In the genomic region with DNA sequence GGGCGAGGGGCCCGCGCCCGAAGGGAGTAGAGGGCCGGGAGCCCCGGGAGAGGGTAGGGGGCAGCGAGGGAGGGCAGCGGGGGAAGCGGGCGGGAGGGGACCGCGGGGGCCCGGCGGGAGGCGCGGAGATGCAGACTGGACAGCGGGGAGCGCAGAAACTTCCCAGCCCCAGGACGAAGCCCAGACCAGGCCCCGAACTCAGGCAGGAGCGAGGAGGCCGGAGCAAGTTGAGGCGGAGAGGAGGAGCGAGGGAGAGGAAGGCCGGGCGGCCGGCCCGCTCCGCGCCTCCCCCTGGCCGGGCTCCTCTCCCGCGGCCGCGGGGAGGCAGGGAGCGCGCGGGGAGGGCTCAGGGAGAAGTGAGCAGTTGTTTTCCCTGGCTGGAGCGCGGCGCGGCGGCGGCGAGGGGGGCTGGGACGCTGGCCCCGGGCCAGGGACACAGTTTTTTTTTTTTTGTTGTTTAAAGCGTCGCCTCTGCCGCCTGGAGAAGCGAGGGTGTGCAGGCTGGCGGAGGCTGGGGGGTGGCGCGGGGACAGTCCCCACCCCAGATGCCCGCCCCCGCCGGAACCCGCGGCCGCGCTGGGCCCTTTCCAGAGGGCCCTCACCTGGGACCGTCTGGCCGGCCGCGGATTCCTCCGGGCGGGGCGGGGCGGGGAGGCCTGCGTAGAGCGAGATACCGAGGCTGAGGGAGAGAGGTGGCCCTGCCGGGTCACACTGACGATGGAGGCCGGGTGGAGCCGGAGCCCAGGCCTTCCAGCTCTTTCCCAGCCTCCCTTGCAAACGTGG, we compare ENCODE assay signal across 1 cellular context.
TF ChIP-seq lines count a peak whose summit lies in the region.

TSS of gene LTBP3 (minus strand) at position 358 of the 783 bp plus-strand sequence. CDS start 400 bp downstream, outside the sequence.

TF ChIP-seq in HepG2, 621 proteins besides CTCF, POLR2A, EP300 and RAD21 (continued from another document):
- TF ChIP-seq ZNF770 (CRISPR knock-in tag; IDR thresholded peaks at IDR 0.05): peak; percentile 39; the same call in 1 of the 2 replicates
- 0 out of 2 replicates have a peak, but pooled peaks have one; percentile 24 for TF ChIP-seq ZFP90 (CRISPR knock-in tag; IDR thresholded peaks at IDR 0.05; ENCODE audit: borderline replicate concordance)
- TF ChIP-seq KDM2A (CRISPR knock-in tag; IDR thresholded peaks at IDR 0.05; ENCODE audit: borderline replicate concordance, low read depth): peak; percentile 57
- peak; percentile 53 for TF ChIP-seq SP5 (CRISPR knock-in tag; IDR thresholded peaks at IDR 0.05; ENCODE audit: borderline replicate concordance, low read depth)
- no peak for TF ChIP-seq ARNTL (CRISPR knock-in tag; IDR thresholded peaks at IDR 0.05)
- TF ChIP-seq RBFOX2 (IDR thresholded peaks at IDR 0.05; ENCODE audit: low read depth, low read length): peak; percentile 76
- TF ChIP-seq, protein P1, sequence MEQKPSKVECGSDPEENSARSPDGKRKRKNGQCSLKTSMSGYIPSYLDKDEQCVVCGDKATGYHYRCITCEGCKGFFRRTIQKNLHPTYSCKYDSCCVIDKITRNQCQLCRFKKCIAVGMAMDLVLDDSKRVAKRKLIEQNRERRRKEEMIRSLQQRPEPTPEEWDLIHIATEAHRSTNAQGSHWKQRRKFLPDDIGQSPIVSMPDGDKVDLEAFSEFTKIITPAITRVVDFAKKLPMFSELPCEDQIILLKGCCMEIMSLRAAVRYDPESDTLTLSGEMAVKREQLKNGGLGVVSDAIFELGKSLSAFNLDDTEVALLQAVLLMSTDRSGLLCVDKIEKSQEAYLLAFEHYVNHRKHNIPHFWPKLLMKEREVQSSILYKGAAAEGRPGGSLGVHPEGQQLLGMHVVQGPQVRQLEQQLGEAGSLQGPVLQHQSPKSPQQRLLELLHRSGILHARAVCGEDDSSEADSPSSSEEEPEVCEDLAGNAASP (CRISPR knock-in tag; IDR thresholded peaks at IDR 0.05; ENCODE audit: borderline replicate concordance): peak; percentile 16; the same call in 1 of the 2 replicates
- no peak for TF ChIP-seq LCORL (IDR thresholded peaks at IDR 0.05)
- TF ChIP-seq LCORL (CRISPR knock-in tag; IDR thresholded peaks at IDR 0.05): peak; percentile 76
- TF ChIP-seq IKZF4 (CRISPR knock-in tag; IDR thresholded peaks at IDR 0.05; ENCODE audit: borderline replicate concordance, low read depth, not compliant biosample characterization): peak; percentile 60
- TF ChIP-seq MXD3 (CRISPR knock-in tag; IDR thresholded peaks at IDR 0.05): peak; percentile 56; the same call in 1 of the 2 replicates
- no peak for TF ChIP-seq CENPBD1 (CRISPR knock-in tag; IDR thresholded peaks at IDR 0.05; ENCODE audit: borderline replicate concordance, low read depth)
- peak; percentile 84 for TF ChIP-seq ZNF362 (CRISPR knock-in tag; IDR thresholded peaks at IDR 0.05; ENCODE audit: borderline replicate concordance)
- TF ChIP-seq, protein P2, sequence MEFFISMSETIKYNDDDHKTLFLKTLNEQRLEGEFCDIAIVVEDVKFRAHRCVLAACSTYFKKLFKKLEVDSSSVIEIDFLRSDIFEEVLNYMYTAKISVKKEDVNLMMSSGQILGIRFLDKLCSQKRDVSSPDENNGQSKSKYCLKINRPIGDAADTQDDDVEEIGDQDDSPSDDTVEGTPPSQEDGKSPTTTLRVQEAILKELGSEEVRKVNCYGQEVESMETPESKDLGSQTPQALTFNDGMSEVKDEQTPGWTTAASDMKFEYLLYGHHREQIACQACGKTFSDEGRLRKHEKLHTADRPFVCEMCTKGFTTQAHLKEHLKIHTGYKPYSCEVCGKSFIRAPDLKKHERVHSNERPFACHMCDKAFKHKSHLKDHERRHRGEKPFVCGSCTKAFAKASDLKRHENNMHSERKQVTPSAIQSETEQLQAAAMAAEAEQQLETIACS (CRISPR knock-in tag; IDR thresholded peaks at IDR 0.05): peak; percentile 41; the same call in 1 of the 2 replicates
- no peak for TF ChIP-seq SRSF9 (IDR thresholded peaks at IDR 0.05; ENCODE audit: borderline replicate concordance, insufficient read depth, low read depth, low read length, poor library complexity, severe bottlenecking)
- no peak for TF ChIP-seq MBNL3 (CRISPR knock-in tag; conservative IDR thresholded peaks at IDR 0.05)
- 0 out of 4 replicates have a peak, but pooled peaks have one; percentile 4 to 12 for TF ChIP-seq HMGXB4 (CRISPR knock-in tag; IDR thresholded peaks at IDR 0.05; ENCODE audit: borderline replicate concordance in 1 of 2, low read depth in 1 of 2)
- 0 out of 2 replicates have a peak, but pooled peaks have one; percentile 9 for TF ChIP-seq MTF2 (CRISPR knock-in tag; IDR thresholded peaks at IDR 0.05; ENCODE audit: borderline replicate concordance)
- TF ChIP-seq SKI (IDR thresholded peaks at IDR 0.05; ENCODE audit: partially characterized antibody): peak; percentile 43
- TF ChIP-seq ZNF350 (CRISPR knock-in tag; IDR thresholded peaks at IDR 0.05; ENCODE audit: borderline replicate concordance, low read depth): 0 out of 2 replicates have a peak, but pooled peaks have one; percentile 12
- peak; percentile 32; the same call in 1 of the 2 replicates for TF ChIP-seq RARA (CRISPR knock-in tag; IDR thresholded peaks at IDR 0.05)
- TF ChIP-seq RXRA (CRISPR knock-in tag; IDR thresholded peaks at IDR 0.05): 0 out of 2 replicates have a peak, but pooled peaks have one; percentile 21
- TF ChIP-seq FOXP4 (CRISPR knock-in tag; IDR thresholded peaks at IDR 0.05): peak; percentile 12; the same call in 1 of the 2 replicates
- peak; percentile 30 for TF ChIP-seq HNRNPLL (IDR thresholded peaks at IDR 0.05; ENCODE audit: low read depth, low read length, poor library complexity, severe bottlenecking)
- TF ChIP-seq ZNF292 (CRISPR knock-in tag; IDR thresholded peaks at IDR 0.05; ENCODE audit: borderline replicate concordance, low read depth): no peak
- TF ChIP-seq ZMAT3 (CRISPR knock-in tag; conservative IDR thresholded peaks at IDR 0.05): 0 out of 2 replicates have a peak, but pooled peaks have one; percentile 18
